In genomic region chr9:14096182-14096922, GRCh38 we compare ENCODE assay signal across 9 cellular contexts.
DNase-seq lines count a peak whose midpoint lies in the region; ATAC-seq, FAIRE-seq and TF ChIP-seq lines count a peak whose summit lies in the region.
"Had no signal": no experiment of that assay in that cellular context is flagged by ENCODE, and none has a peak within 500 bp of the region (broad histone marks: within the 10 kb centered on the region; RNA-seq: fewer than 3 reads in every experiment).

No MANE protein-coding gene starts in this region.

- TF ChIP-seq CTCF in mammary epithelial cell (conservative IDR thresholded peaks at IDR 0.05 in 1 of 2, IDR thresholded peaks at IDR 0.05 in 1 of 2; ENCODE audit: extremely low read depth in 1 of 2, insufficient read depth in 1 of 2, low read depth in 1 of 2, low read length in 2 of 2), result no peak
- no peak for TF ChIP-seq CTCF in HepG2 (CRISPR knock-in tag; IDR thresholded peaks at IDR 0.05)

- H3K4me2 ChIP-seq in mammary epithelial cell (ENCODE audit: insufficient read depth, low read depth, low read length) (peak overlapping the region; percentile 62), HepG2 (ENCODE audit: low read depth, low read length) (no peak overlapping the region)

- CTCF ChIA-PET in mammary epithelial cell (lab: Charles Lee; ENCODE audit: low non-redundant PET), result no interaction called here
- CTCF ChIA-PET in HepG2 (lab: Yijun Ruan, JAX; ENCODE audit: low intra/inter-chr PET ratio, low total read pairs), result no interaction called here

- POLR2A ChIA-PET in HepG2 (lab: Yijun Ruan, JAX), result no interaction called here

- intact Hi-C loops in mammary epithelial cell (cut with micrococcal nuclease), result no loop called here
- intact Hi-C loops in HepG2 (cut with micrococcal nuclease; ENCODE audit: unreplicated experiment), result no loop called here
- intact Hi-C loops in aorta (cut with DNase I), result loop anchor here (5.0 to 10.0 kb wide), 5 partner anchors 64 to 258 kb away; no protein-coding TSS in a partner anchor

- peak overlapping the region; percentile 86 for H3K27ac ChIP-seq in mammary epithelial cell (ENCODE audit: insufficient read depth, low read depth, low read length)
- no peak overlapping the region for H3K27ac ChIP-seq in HepG2 (ENCODE audit: extremely low read length, insufficient read depth, low read length)
- peak overlapping the region; percentile 55 to 87 for H3K27ac ChIP-seq in aorta (ENCODE audit: low read depth in 1 of 2, low read length in 2 of 2)

- H3K79me2 ChIP-seq in mammary epithelial cell (ENCODE audit: insufficient read depth, low read length) (no peaks in the 10 kb centered on the region), HepG2 (ENCODE audit: insufficient read depth, low read length) (no peaks in the 10 kb centered on the region)

- H3K36me3 ChIP-seq in mammary epithelial cell (ENCODE audit: insufficient read depth, low read length) (no peaks in the 10 kb centered on the region), HepG2 (replicated peaks in 1 of 2; ENCODE audit: control insufficient read depth in 1 of 2, insufficient read depth in 2 of 2, low read length in 2 of 2) (no peaks in the 10 kb centered on the region), aorta (ENCODE audit: control insufficient read depth in 1 of 2, insufficient read depth in 2 of 2, low read length in 1 of 2) (no peaks in the 10 kb centered on the region)

- no peak for FAIRE-seq in HepG2 (lab: Jason Lieb, UNC)

- no TSS peak for BruUV-seq in mammary epithelial cell (replicated peaks; lab: Mats Ljungman, UMichigan)
- BruUV-seq in HepG2 (replicated peaks; lab: Mats Ljungman, UMichigan), result no TSS peak

- 11% methylated on average over 15 of the region's 15 CpGs for WGBS in mammary epithelial cell (ENCODE audit: low coverage, missing lambda C conversion rate)
- WGBS in HepG2 (ENCODE audit: low lambda C conversion rate), result 44% methylated on average over 15 of the region's 15 CpGs
- WGBS in aorta, 2 donors, result 3 to 6% methylated on average over 15 of the region's 15 CpGs

- H2AFZ ChIP-seq in mammary epithelial cell (ENCODE audit: low read depth, low read length), result peak overlapping the region; percentile 77
- H2AFZ ChIP-seq in HepG2 (ENCODE audit: low read length), result no peak overlapping the region

- in situ Hi-C loops in mammary epithelial cell (cut with MboI; ENCODE audit: low sequenced_read_pairs in 2 of 2) (loop anchor here in 1 of 2 donors (25.0 kb wide), 1 partner anchor 659 kb away; no protein-coding TSS in a partner anchor), HepG2 (cut with HindIII; ENCODE audit: extremely low pct_ligation_motif_present, low pct_unique_long_range_greater_than_20kb) (no loop called here)

- no peak for ATAC-seq in HepG2
- ATAC-seq in aorta (ENCODE audit: low FRiP score), result peak; percentile 86
- ATAC-seq in HG03095 (IDR thresholded peaks at IDR 0.05; ENCODE audit: unreplicated experiment), result no peak

- H3K9me3 ChIP-seq in mammary epithelial cell (replicated peaks; ENCODE audit: insufficient read depth, low read length) (no peaks in the 10 kb centered on the region), HepG2 (ENCODE audit: low read length) (no peaks in the 10 kb centered on the region), aorta (ENCODE audit: control insufficient read depth, low read length) (no peaks in the 10 kb centered on the region)

- H3K27me3 ChIP-seq in mammary epithelial cell (ENCODE audit: insufficient read depth, low read length) (no peaks in the 10 kb centered on the region), HepG2 (ENCODE audit: control insufficient read depth in 1 of 2, insufficient read depth in 2 of 2, low read length in 2 of 2) (no peaks in the 10 kb centered on the region), aorta (ENCODE audit: control insufficient read depth in 1 of 2, insufficient read depth in 2 of 2, low read length in 1 of 2) (no peaks in the 10 kb centered on the region)

- H3K9ac ChIP-seq in mammary epithelial cell (ENCODE audit: insufficient read depth, low read length) (peak overlapping the region; percentile 75), HepG2 (ENCODE audit: insufficient read depth, low read depth, low read length) (no peak overlapping the region)

- TF ChIP-seq POLR2A in HepG2 (IDR thresholded peaks at IDR 0.05; ENCODE audit: insufficient read depth in 1 of 2, low read depth in 2 of 2, low read length in 2 of 2), result no peak

- no peak for TF ChIP-seq RAD21 in HepG2 (CRISPR knock-in tag; IDR thresholded peaks at IDR 0.05)

- H3K4me3 ChIP-seq in mammary epithelial cell (replicated peaks in 1 of 3; ENCODE audit: insufficient read depth in 1 of 3, low read depth in 2 of 3, low read length in 3 of 3), result peak overlapping the region in 1 of 3 experiments; percentile 29
- H3K4me3 ChIP-seq in HepG2 (replicated peaks in 1 of 3; ENCODE audit: insufficient read depth in 1 of 3, low read depth in 2 of 3, low read length in 3 of 3), result no peak overlapping the region
- H3K4me3 ChIP-seq in aorta (ENCODE audit: low read length in 2 of 2), result peak overlapping the region; percentile 12 to 15

- DNase-seq in NCI-H2227 (lab: John Stamatoyannopoulos, UW; ENCODE audit: unreplicated experiment) (peak; percentile 8), NCI-H2227 treated with DMSO at 0.1 percent for 48 hours (lab: John Stamatoyannopoulos, UW) (no peak), mammary epithelial cell (peak; percentile 74), HepG2 (ENCODE audit: low spot score) (no peak), aorta (no peak), cerebellum (ENCODE audit: low spot score) (no peak), GM19238 (ENCODE audit: insufficient read length, low spot score) (no peak)
- DNase-seq: activated T-cell treated with anti-CD3 and anti-CD28 coated beads, Interleukin-2, amount 50 U/mL, for 1 hour had no signal

- H3K4me1 ChIP-seq in mammary epithelial cell (ENCODE audit: insufficient read depth, low read length) (peaks cover 20% of the 10 kb centered on the region), HepG2 (ENCODE audit: insufficient read depth, low read length) (no peaks in the 10 kb centered on the region), aorta (ENCODE audit: control insufficient read depth in 1 of 2, insufficient read depth in 2 of 2, low read length in 2 of 2) (peaks cover 0 to 3% of the 10 kb centered on the region in 2 donors)

- no peaks in the 10 kb centered on the region for H4K20me1 ChIP-seq in mammary epithelial cell (ENCODE audit: insufficient read depth, low read length)
- H4K20me1 ChIP-seq in HepG2 (ENCODE audit: insufficient read depth, low read length), result no peaks in the 10 kb centered on the region

- dilution Hi-C loops in mammary epithelial cell (cut with HindIII; ENCODE audit: low sequenced_read_pairs), result no loop called here

- TF ChIP-seq EP300 in HepG2 (IDR thresholded peaks at IDR 0.05; ENCODE audit: low read depth in 2 of 2, low read length in 2 of 2) (no peak), HepG2 (CRISPR knock-in tag; IDR thresholded peaks at IDR 0.05; ENCODE audit: borderline replicate concordance) (no peak)

TF ChIP-seq in HepG2, 621 proteins besides CTCF, POLR2A, EP300 and RAD21:
- no peak for TF ChIP-seq SMC3 (IDR thresholded peaks at IDR 0.05; ENCODE audit: low read length)
- TF ChIP-seq ZNF652 (CRISPR knock-in tag; IDR thresholded peaks at IDR 0.05; ENCODE audit: borderline replicate concordance, low read depth), result 0 out of 2 replicates have a peak, but pooled peaks have one; percentile 16

Comparison
In these comparisons a context has a peak if more than half of its experiments do, and no peak if none do; other contexts are left out.
1. DNase-seq: peak in NCI-H2227 (single experiment) and mammary epithelial cell (single experiment); none in NCI-H2227 treated with DMSO at 0.1 percent for 48 hours (single experiment), HepG2 (single experiment), aorta (0 of 2), cerebellum (single experiment) and GM19238 (single experiment).
2. H3K4me3 ChIP-seq: peak in aorta (2 of 2); none in HepG2 (0 of 3).
3. intact Hi-C loops: an anchor here in aorta (5.0 to 10.0 kb wide); none called in mammary epithelial cell and HepG2.